10 cellular contexts compared by ENCODE assay signal in the genomic region with DNA sequence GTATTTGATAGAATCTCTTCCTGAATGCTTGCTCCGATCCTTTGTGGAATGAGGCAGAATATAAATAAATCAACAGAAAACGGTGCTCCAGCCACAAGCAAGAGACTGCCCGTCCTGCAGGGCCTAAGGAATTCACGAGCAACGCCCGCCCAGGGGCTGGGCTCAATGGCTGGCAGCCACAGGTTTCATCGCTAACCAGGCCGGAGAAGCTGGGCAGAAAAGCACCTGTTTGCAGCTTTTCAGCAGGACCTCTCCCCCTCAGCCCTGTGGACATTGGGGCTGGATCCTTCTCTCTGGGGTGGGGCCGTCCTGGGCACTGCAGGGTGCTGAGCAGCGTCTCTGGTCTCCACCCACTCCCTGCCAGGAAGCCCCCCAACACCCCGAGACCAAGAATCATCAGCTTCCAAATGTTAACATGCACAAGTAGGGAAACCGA.
DNase-seq lines count a peak whose midpoint lies in the region; ATAC-seq, FAIRE-seq and TF ChIP-seq lines count a peak whose summit lies in the region.
"Had no signal": no experiment of that assay in that cellular context is flagged by ENCODE, and none has a peak within 500 bp of the region (broad histone marks: within the 10 kb centered on the region; RNA-seq: fewer than 3 reads in every experiment).

No MANE protein-coding gene starts in this region.

- 11 to 35% (median 27%) methylated on average over 12 of the region's 12 CpGs for WGBS in small intestine, 3 donors

- H3K27ac Mint-ChIP-seq in astrocyte (ENCODE audit: unreplicated experiment), result peak overlapping the region; percentile 95
- H3K27ac Mint-ChIP-seq in activated CD4-positive, alpha-beta memory T cell treated with anti-CD3 and anti-CD28 coated beads for 36 hours, result no peak overlapping the region

- DNase-seq in H54 (ENCODE audit: insufficient read length, low spot score) (peak; percentile 89), astrocyte (ENCODE audit: low read depth) (peak; percentile 71), small intestine (peak; percentile 24), NCI-H510A (lab: John Stamatoyannopoulos, UW) (no peak)
- no peak for DNase-seq in activated CD4-positive, alpha-beta memory T cell treated with anti-CD3 and anti-CD28 coated beads for 36 hours
- DNase-seq: stimulated activated CD4-positive, alpha-beta T cell treated with anti-CD3 and anti-CD28 coated beads, Interleukin-4, amount 100 ng/mL, for 4 hours had no signal

- no peaks in the 10 kb centered on the region for H3K27me3 Mint-ChIP-seq in astrocyte (ENCODE audit: low read depth, unreplicated experiment)
- H3K27me3 Mint-ChIP-seq in activated CD4-positive, alpha-beta memory T cell treated with anti-CD3 and anti-CD28 coated beads for 36 hours, result peaks cover 13% of the 10 kb centered on the region

- H3K79me2 ChIP-seq in astrocyte (ENCODE audit: insufficient read depth, low read length), result no peaks in the 10 kb centered on the region

- H3K9ac ChIP-seq in astrocyte (ENCODE audit: low read length), result peak overlapping the region; percentile 74
- peak overlapping the region; percentile 40; the same call in 1 of the 2 replicates for H3K9ac ChIP-seq in iPS-20b (ENCODE audit: low read depth, low read length)

- peak overlapping the region; percentile 62 for H3K4me3 Mint-ChIP-seq in astrocyte (ENCODE audit: unreplicated experiment)
- no peak overlapping the region for H3K4me3 Mint-ChIP-seq in activated CD4-positive, alpha-beta memory T cell treated with anti-CD3 and anti-CD28 coated beads for 36 hours

- H3K4me1 ChIP-seq in astrocyte (ENCODE audit: insufficient read depth, low read length) (peaks cover 22% of the 10 kb centered on the region), iPS-20b (ENCODE audit: insufficient read depth, low read length) (peaks cover 18% of the 10 kb centered on the region; the same call in 1 of the 2 replicates), small intestine (ENCODE audit: control insufficient read depth in 2 of 2, insufficient read depth in 1 of 2, low read depth in 1 of 2, low read length in 1 of 2) (peaks cover 0 to 4% of the 10 kb centered on the region in 2 donors)

- H3K27ac ChIP-seq in astrocyte (ENCODE audit: low read depth, low read length) (peak overlapping the region; percentile 76), iPS-20b (ENCODE audit: low read length) (no peak overlapping the region), small intestine (ENCODE audit: low read depth in 1 of 2, low read length in 1 of 2) (peak overlapping the region; percentile 66 to 80)

- peaks cover 5% of the 10 kb centered on the region for H3K9me3 ChIP-seq in astrocyte (ENCODE audit: insufficient read depth, low read depth, low read length)
- H3K9me3 ChIP-seq in iPS-20b (ENCODE audit: insufficient read depth, low read depth, low read length), result peaks cover 5% of the 10 kb centered on the region; the same call in 1 of the 2 replicates
- H3K9me3 ChIP-seq in small intestine (ENCODE audit: control insufficient read depth, low read depth), result no peaks in the 10 kb centered on the region

- H3K27me3 ChIP-seq in astrocyte (ENCODE audit: insufficient read depth, low read length) (no peaks in the 10 kb centered on the region), iPS-20b (ENCODE audit: insufficient read depth, low read length) (peaks cover 21% of the 10 kb centered on the region; the same call in 1 of the 2 replicates), small intestine (ENCODE audit: control insufficient read depth in 2 of 2, insufficient read depth in 2 of 2, low read length in 2 of 2) (no peaks in the 10 kb centered on the region)

- no peak for TF ChIP-seq CTCF in astrocyte (IDR thresholded peaks at IDR 0.05; ENCODE audit: insufficient read depth, low read depth, low read length)

- TF ChIP-seq POLR2A in H54 (IDR thresholded peaks at IDR 0.05; ENCODE audit: low read depth, low read length), result no peak

- H3K36me3 ChIP-seq in astrocyte (ENCODE audit: insufficient read depth, low read length) (no peaks in the 10 kb centered on the region), iPS-20b (ENCODE audit: insufficient read depth, low read depth, low read length) (no peaks in the 10 kb centered on the region), small intestine (ENCODE audit: control insufficient read depth in 2 of 2, insufficient read depth in 2 of 2, low read length in 2 of 2) (no peaks in the 10 kb centered on the region)
- H3K36me3 ChIP-seq: HAP-1 had no signal

- peaks cover 4% of the 10 kb centered on the region for H3K4me1 Mint-ChIP-seq in astrocyte (ENCODE audit: low read depth, unreplicated experiment)
- H3K4me1 Mint-ChIP-seq in activated CD4-positive, alpha-beta memory T cell treated with anti-CD3 and anti-CD28 coated beads for 36 hours (ENCODE audit: low read depth), result no peaks in the 10 kb centered on the region

- H3K36me3 Mint-ChIP-seq in astrocyte (ENCODE audit: low read depth, unreplicated experiment), result peaks cover 7% of the 10 kb centered on the region
- peaks cover 2% of the 10 kb centered on the region for H3K36me3 Mint-ChIP-seq in activated CD4-positive, alpha-beta memory T cell treated with anti-CD3 and anti-CD28 coated beads for 36 hours

- ATAC-seq in HG03095 (IDR thresholded peaks at IDR 0.05; ENCODE audit: unreplicated experiment) (no peak), GM18867 (IDR thresholded peaks at IDR 0.05; ENCODE audit: unreplicated experiment) (no peak)

- peaks cover 9% of the 10 kb centered on the region for H3K9me3 Mint-ChIP-seq in astrocyte (ENCODE audit: unreplicated experiment)
- peaks cover 11% of the 10 kb centered on the region for H3K9me3 Mint-ChIP-seq in activated CD4-positive, alpha-beta memory T cell treated with anti-CD3 and anti-CD28 coated beads for 36 hours

- H3K4me2 ChIP-seq in astrocyte (ENCODE audit: low read length), result peak overlapping the region; percentile 91

- POLR2A ChIA-PET in activated CD4-positive, alpha-beta memory T cell treated with anti-CD3 and anti-CD28 coated beads for 36 hours (lab: Charles Lee), result interaction anchor here (1.0 kb wide), 1 partner anchor 102 kb away, joined by 3 read pairs; a partner anchor contains a TSS

- FAIRE-seq in H54 (lab: Jason Lieb, UNC) (no peak), astrocyte (lab: Jason Lieb, UNC) (no peak), small intestine (lab: Jason Lieb, UNC) (no peak)

- H4K20me1 ChIP-seq in astrocyte (ENCODE audit: insufficient read depth, low read length), result no peaks in the 10 kb centered on the region

- CTCF ChIA-PET in activated CD4-positive, alpha-beta memory T cell treated with anti-CD3 and anti-CD28 coated beads for 36 hours (lab: Charles Lee), result interaction anchor here (0.8 to 6.0 kb wide), 8 partner anchors 32 to 122 kb away, joined by 3 to 27 read pairs (median 6); a partner anchor contains a TSS

- H3K4me3 ChIP-seq in astrocyte (ENCODE audit: insufficient read depth, low read depth, low read length), result peak overlapping the region; percentile 61
- peak overlapping the region; percentile 79; the same call in 1 of the 2 replicates for H3K4me3 ChIP-seq in iPS-20b (ENCODE audit: low read length)
- H3K4me3 ChIP-seq in small intestine (ENCODE audit: low read depth in 1 of 2, low read length in 2 of 2), result no peak overlapping the region

- H2AFZ ChIP-seq in astrocyte (ENCODE audit: low read depth, low read length), result no peak overlapping the region

- intact Hi-C loops in activated CD4-positive, alpha-beta memory T cell treated with anti-CD3 and anti-CD28 coated beads for 36 hours (cut with micrococcal nuclease), result loop anchor here (5.0 kb wide), 1 partner anchor 34 kb away; no protein-coding TSS in a partner anchor

Comparison
In these comparisons a context has a peak if more than half of its experiments do, and no peak if none do; other contexts are left out.
1. DNase-seq: peak in H54 (single experiment), astrocyte (single experiment) and small intestine (single experiment); none in activated CD4-positive, alpha-beta memory T cell treated with anti-CD3 and anti-CD28 coated beads for 36 hours (single experiment) and NCI-H510A (single experiment).
2. H3K4me3 ChIP-seq: peak in astrocyte (single experiment) and iPS-20b (single experiment); none in small intestine (0 of 2).